ENCODE assay signal across 18 cellular contexts in genomic region chr18:37302519-37302918, GRCh38.
DNase-seq lines count a peak whose midpoint lies in the region; ATAC-seq and TF ChIP-seq lines count a peak whose summit lies in the region.
"Had no signal": no experiment of that assay in that cellular context is flagged by ENCODE, and none has a peak within 500 bp of the region (broad histone marks: within the 10 kb centered on the region; RNA-seq: fewer than 3 reads in every experiment).

No MANE protein-coding gene starts in this region.

- H3K4me3 Mint-ChIP-seq in neural progenitor cell = no peak overlapping the region
- no peak overlapping the region for H3K4me3 Mint-ChIP-seq in stimulated activated naive B cell treated with anti-CD40 and anti-IgM and Interleukin-4, amounts not matched to agents 10 μg/mL and 1 μg/mL and 100 μg/mL, for 72 hours
- H3K4me3 Mint-ChIP-seq: CD14-positive monocyte; CD4-positive, alpha-beta memory T cell; H9 had no signal

- H3K79me2 ChIP-seq in neural progenitor cell (ENCODE audit: low read depth) = no peaks in the 10 kb centered on the region

- peak overlapping the region; percentile 21; the same call in 1 of the 2 replicates for H3K4me2 ChIP-seq in BLaER1
- H3K4me2 ChIP-seq in neural progenitor cell = no peak overlapping the region
- H3K4me2 ChIP-seq: A549 had no signal

- ATAC-seq in stimulated activated naive B cell treated with anti-CD40 and anti-IgM and Interleukin-4, amounts not matched to agents 10 μg/mL and 1 μg/mL and 100 μg/mL, for 72 hours (replicated peaks) = no peak
- no peak for ATAC-seq in HG03565 (IDR thresholded peaks at IDR 0.05; ENCODE audit: unreplicated experiment)
- no peak for ATAC-seq in GM18519 (IDR thresholded peaks at IDR 0.05; ENCODE audit: low FRiP score, unreplicated experiment)
- ATAC-seq: A549 had no signal

- TF ChIP-seq CTCF in neural progenitor cell (IDR thresholded peaks at IDR 0.05) = no peak

- no peaks in the 10 kb centered on the region for H4K20me1 ChIP-seq in BLaER1
- no peaks in the 10 kb centered on the region for H4K20me1 ChIP-seq in neural progenitor cell (ENCODE audit: low read depth)

- H3K9me3 Mint-ChIP-seq in neural progenitor cell = no peaks in the 10 kb centered on the region
- no peaks in the 10 kb centered on the region for H3K9me3 Mint-ChIP-seq in stimulated activated naive B cell treated with anti-CD40 and anti-IgM and Interleukin-4, amounts not matched to agents 10 μg/mL and 1 μg/mL and 100 μg/mL, for 72 hours
- H3K9me3 Mint-ChIP-seq: CD4-positive, alpha-beta memory T cell; H9 had no signal

- H3K4me3 ChIP-seq in BLaER1 (no peak overlapping the region), SK-N-MC (no peak overlapping the region), neural progenitor cell (no peak overlapping the region)
- H3K4me3 ChIP-seq: A549 had no signal

- H2AFZ ChIP-seq in neural progenitor cell (replicated peaks) = peak overlapping the region; percentile 4

- H3K27ac ChIP-seq in BLaER1 = peak overlapping the region; percentile 35; the same call in 1 of the 2 replicates
- H3K27ac ChIP-seq in SK-N-MC = peak overlapping the region; percentile 63; the same call in 1 of the 2 replicates
- peak overlapping the region; percentile 19 for H3K27ac ChIP-seq in cingulate gyrus (ENCODE audit: low read depth, low read length)
- no peak overlapping the region for H3K27ac ChIP-seq in neural progenitor cell
- H3K27ac ChIP-seq: 22Rv1, HL-60 had no signal

- H3K27me3 ChIP-seq in BLaER1 = no peaks in the 10 kb centered on the region
- no peaks in the 10 kb centered on the region for H3K27me3 ChIP-seq in neural progenitor cell

- H3K9ac ChIP-seq in BLaER1 = no peak overlapping the region
- H3K9ac ChIP-seq in SK-N-MC (ENCODE audit: insufficient read length) = no peak overlapping the region
- no peak overlapping the region for H3K9ac ChIP-seq in neural progenitor cell

- DNase-seq in SK-N-MC (ENCODE audit: low read depth, low spot score) (no peak), neural progenitor cell (ENCODE audit: low spot score) (no peak), NCI-H1092 treated with DMSO at 0.1 percent for 48 hours (lab: John Stamatoyannopoulos, UW) (no peak)
- DNase-seq in stimulated activated naive B cell treated with anti-CD40 and anti-IgM and Interleukin-4, amounts not matched to agents 10 μg/mL and 1 μg/mL and 100 μg/mL, for 72 hours = no peak
- DNase-seq: AML-193, Calu3, DMS79 treated with DMSO at 0.1 percent for 48 hours, GF-D8, H9 had no signal

- H3K36me3 Mint-ChIP-seq in neural progenitor cell = no peaks in the 10 kb centered on the region
- H3K36me3 Mint-ChIP-seq in stimulated activated naive B cell treated with anti-CD40 and anti-IgM and Interleukin-4, amounts not matched to agents 10 μg/mL and 1 μg/mL and 100 μg/mL, for 72 hours = no peaks in the 10 kb centered on the region
- H3K36me3 Mint-ChIP-seq: CD14-positive monocyte; CD4-positive, alpha-beta memory T cell had no signal

- H3K4me1 ChIP-seq in BLaER1 (peaks cover 29% of the 10 kb centered on the region), neural progenitor cell (peaks cover 18% of the 10 kb centered on the region)

- H3F3A ChIP-seq in neural progenitor cell (ENCODE audit: low read depth) = no peaks in the 10 kb centered on the region

- no peaks in the 10 kb centered on the region for H3K36me3 ChIP-seq in BLaER1
- no peaks in the 10 kb centered on the region for H3K36me3 ChIP-seq in SK-N-MC (ENCODE audit: insufficient read depth, low read length)
- no peaks in the 10 kb centered on the region for H3K36me3 ChIP-seq in neural progenitor cell

- peaks cover 11% of the 10 kb centered on the region for H3K27me3 Mint-ChIP-seq in neural progenitor cell (ENCODE audit: insufficient read depth, low read depth)
- peaks cover 0 to 5% of the 10 kb centered on the region in 2 donors for H3K27me3 Mint-ChIP-seq in stimulated activated naive B cell treated with anti-CD40 and anti-IgM and Interleukin-4, amounts not matched to agents 10 μg/mL and 1 μg/mL and 100 μg/mL, for 72 hours

- H3K4me1 Mint-ChIP-seq in neural progenitor cell = peaks cover 48% of the 10 kb centered on the region
- H3K4me1 Mint-ChIP-seq in stimulated activated naive B cell treated with anti-CD40 and anti-IgM and Interleukin-4, amounts not matched to agents 10 μg/mL and 1 μg/mL and 100 μg/mL, for 72 hours = peaks cover 0 to 6% of the 10 kb centered on the region in 2 donors
- H3K4me1 Mint-ChIP-seq: CD4-positive, alpha-beta memory T cell had no signal

- no peak overlapping the region for H3K27ac Mint-ChIP-seq in neural progenitor cell
- H3K27ac Mint-ChIP-seq in stimulated activated naive B cell treated with anti-CD40 and anti-IgM and Interleukin-4, amounts not matched to agents 10 μg/mL and 1 μg/mL and 100 μg/mL, for 72 hours = no peak overlapping the region
- H3K27ac Mint-ChIP-seq: CD14-positive monocyte; CD4-positive, alpha-beta memory T cell; H9 had no signal

- H3K9me3 ChIP-seq in BLaER1 (no peaks in the 10 kb centered on the region), SK-N-MC (ENCODE audit: low read depth, low read length) (no peaks in the 10 kb centered on the region), neural progenitor cell (ENCODE audit: low read depth) (no peaks in the 10 kb centered on the region)
- H3K9me3 ChIP-seq: A549 had no signal
